23 cellular contexts compared by ENCODE assay signal in genomic region chr10:49691588-49691987, GRCh38. TPM values are rescaled to one million over a fixed set of nuclear protein-coding genes. Genes with fewer than 3 reads are reported as not detected.
"Had no signal": no experiment of that assay in that cellular context is flagged by ENCODE, and none has a peak within 500 bp of the region (broad histone marks: within the 10 kb centered on the region; RNA-seq: fewer than 3 reads in every experiment).

No MANE protein-coding gene starts in this region.

- DNase-seq: Kasumi-1, MM.1S, NCI-H1092 treated with DMSO at 0.1 percent for 48 hours, NCI-H1436, NCI-H187, NCI-H2029, NCI-H2081 treated with DMSO at 0.1 percent for 48 hours, NCI-H2171, NCI-H226, NCI-H446, NCI-H510A, NCI-H524 treated with DMSO at 0.1 percent for 48 hours, NCI-H774, RPMI8226, SHP77 treated with DMSO at 0.1 percent for 48 hours, SJCRH30 had no signal

- H3K9ac ChIP-seq: KMS-11 had no signal

- H3K27me3 ChIP-seq: SJCRH30 had no signal

- H3K27ac ChIP-seq: KMS-11, SJCRH30 had no signal

- H3K4me3 ChIP-seq: K562, SJCRH30 had no signal

- FAIRE-seq: HepG2, K562, RCC 7860 had no signal

- H3K9me3 ChIP-seq: SJCRH30 had no signal

- H3K4me1 ChIP-seq: SJCRH30 had no signal

- H3K4me2 ChIP-seq: KMS-11 had no signal

- H3K27ac Mint-ChIP-seq: IgD-negative memory B cell had no signal

- ATAC-seq: HepG2, K562 had no signal

- H3K4me3 Mint-ChIP-seq: IgD-negative memory B cell had no signal

- H3K36me3 ChIP-seq: SJCRH30 had no signal

RNA-seq across cellular contexts. Expression of gene C10orf53, which starts 12.1 kb away (rescaled TPM):
- total RNA-seq: HepG2, HT1080, K562, M059J, SJCRH30 had no signal
- polyA plus RNA-seq: HepG2, IgD-negative memory B cell, K562 had no signal
